ENCODE assay signal across 19 cellular contexts in genomic region chr2:215415820-215416613, GRCh38.
"Had no signal": no experiment of that assay in that cellular context is flagged by ENCODE, and none has a peak within 500 bp of the region (broad histone marks: within the 10 kb centered on the region; RNA-seq: fewer than 3 reads in every experiment).

No MANE protein-coding gene starts in this region.

- H3K36me3 Mint-ChIP-seq: stimulated activated memory B cell treated with anti-CD40 and anti-IgM and Interleukin-4, amounts not matched to agents 10 μg/mL and 1 μg/mL and 100 μg/mL, for 72 hours had no signal

- H3K9me3 ChIP-seq: prostate gland, right atrium auricular region, thoracic aorta, upper lobe of right lung had no signal

- H3K4me3 ChIP-seq: prostate gland, right atrium auricular region, thoracic aorta, upper lobe of right lung had no signal

- H3K4me3 Mint-ChIP-seq: activated T-cell treated with anti-CD3 and anti-CD28 coated beads, Interleukin-2, amount 50 U/mL, for 72 hours; nephron; stimulated activated memory B cell treated with anti-CD40 and anti-IgM and Interleukin-4, amounts not matched to agents 10 μg/mL and 1 μg/mL and 100 μg/mL, for 72 hours; T-helper 2 cell treated with Interferon-gamma antibody and Interleukin-4, amounts not matched to agents 5 μg/mL and 100 μg/mL, for 36 hours had no signal

- H3K27ac ChIP-seq: prostate gland, right atrium auricular region, upper lobe of right lung had no signal

- H3K4me1 Mint-ChIP-seq: nephron; stimulated activated memory B cell treated with anti-CD40 and anti-IgM and Interleukin-4, amounts not matched to agents 10 μg/mL and 1 μg/mL and 100 μg/mL, for 72 hours had no signal

- H3K9me3 Mint-ChIP-seq: activated T-cell treated with anti-CD3 and anti-CD28 coated beads, Interleukin-2, amount 50 U/mL, for 72 hours; nephron; stimulated activated memory B cell treated with anti-CD40 and anti-IgM and Interleukin-4, amounts not matched to agents 10 μg/mL and 1 μg/mL and 100 μg/mL, for 72 hours; T-helper 2 cell treated with Interferon-gamma antibody and Interleukin-4, amounts not matched to agents 5 μg/mL and 100 μg/mL, for 36 hours had no signal

- H3K36me3 ChIP-seq: prostate gland had no signal

- H3K27ac Mint-ChIP-seq: activated T-cell treated with anti-CD3 and anti-CD28 coated beads, Interleukin-2, amount 50 U/mL, for 72 hours; nephron; stimulated activated memory B cell treated with anti-CD40 and anti-IgM and Interleukin-4, amounts not matched to agents 10 μg/mL and 1 μg/mL and 100 μg/mL, for 72 hours; T-helper 2 cell treated with Interferon-gamma antibody and Interleukin-4, amounts not matched to agents 5 μg/mL and 100 μg/mL, for 36 hours had no signal

- H3K4me1 ChIP-seq: prostate gland, right atrium auricular region, upper lobe of right lung had no signal

- DNase-seq: activated CD4-positive, alpha-beta T cell treated with anti-CD3 and anti-CD28 coated beads, Interleukin-2, amount 50 U/mL, for 4 hours; activated effector memory CD4-positive, alpha-beta T cell treated with anti-CD3 and anti-CD28 coated beads, Interleukin-2, amount 50 U/mL, for 16 hours; activated naive CD4-positive, alpha-beta T cell treated with anti-CD3 and anti-CD28 coated beads, Interleukin-2, amount 50 U/mL, for 16 hours; activated T-cell treated with anti-CD3 and anti-CD28 coated beads, Interleukin-2, amount 50 U/mL, for 72 hours; dermis blood vessel endothelial cell; effector memory CD4-positive, alpha-beta T cell; foreskin fibroblast; hippocampal formation; islet precursor cell; left colon; midbrain; stimulated activated CD4-positive, alpha-beta T cell treated with anti-CD3 and anti-CD28 coated beads, Interleukin-4, amount 100 ng/mL, for 24 hours; upper lobe of right lung had no signal

- ATAC-seq: activated T-cell treated with anti-CD3 and anti-CD28 coated beads, Interleukin-2, amount 50 U/mL, for 72 hours; left colon; stimulated activated memory B cell treated with anti-CD40 and anti-IgM and Interleukin-4, amounts not matched to agents 10 μg/mL and 1 μg/mL and 100 μg/mL, for 72 hours; upper lobe of right lung had no signal

- H3K27me3 ChIP-seq: right atrium auricular region, upper lobe of right lung had no signal
